In the genomic region with DNA sequence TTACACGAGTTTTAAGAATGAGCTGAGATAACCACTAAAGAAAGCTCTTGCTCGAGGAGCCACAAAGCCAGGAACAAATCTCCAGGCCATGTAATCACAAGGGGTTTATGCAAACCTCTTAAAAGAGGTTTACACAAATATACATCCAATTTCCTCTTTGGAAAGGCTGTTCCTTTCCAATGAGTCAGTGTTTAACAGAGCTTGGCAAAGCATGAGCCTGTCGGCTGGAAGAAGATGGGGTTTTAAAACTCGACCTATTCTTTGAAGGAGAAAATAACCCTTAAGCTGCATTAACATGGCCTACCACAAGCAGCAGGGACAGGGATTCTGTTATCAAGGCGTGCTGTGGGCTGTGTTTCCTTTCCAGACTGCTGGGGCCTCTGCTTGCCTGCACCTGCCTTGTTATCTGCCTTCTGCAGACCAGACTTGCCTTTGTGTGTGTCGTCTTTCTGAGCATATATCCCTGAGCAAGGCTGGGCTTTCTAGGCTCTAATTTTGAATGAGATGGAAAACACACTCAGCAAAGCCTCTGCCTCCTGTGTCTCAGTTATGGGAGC, we compare ENCODE assay signal across 1 cellular context.
TF ChIP-seq lines count a peak whose summit lies in the region.

No MANE protein-coding gene starts in this region.

TF ChIP-seq in H1, 55 proteins besides CTCF, POLR2A, EP300 and RAD21:
- TF ChIP-seq, protein P1, sequence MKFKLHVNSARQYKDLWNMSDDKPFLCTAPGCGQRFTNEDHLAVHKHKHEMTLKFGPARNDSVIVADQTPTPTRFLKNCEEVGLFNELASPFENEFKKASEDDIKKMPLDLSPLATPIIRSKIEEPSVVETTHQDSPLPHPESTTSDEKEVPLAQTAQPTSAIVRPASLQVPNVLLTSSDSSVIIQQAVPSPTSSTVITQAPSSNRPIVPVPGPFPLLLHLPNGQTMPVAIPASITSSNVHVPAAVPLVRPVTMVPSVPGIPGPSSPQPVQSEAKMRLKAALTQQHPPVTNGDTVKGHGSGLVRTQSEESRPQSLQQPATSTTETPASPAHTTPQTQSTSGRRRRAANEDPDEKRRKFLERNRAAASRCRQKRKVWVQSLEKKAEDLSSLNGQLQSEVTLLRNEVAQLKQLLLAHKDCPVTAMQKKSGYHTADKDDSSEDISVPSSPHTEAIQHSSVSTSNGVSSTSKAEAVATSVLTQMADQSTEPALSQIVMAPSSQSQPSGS (IDR thresholded peaks at IDR 0.05; ENCODE audit: low read length): no peak
- TF ChIP-seq SIRT6 (IDR thresholded peaks at IDR 0.05; ENCODE audit: low read length): no peak
- no peak for TF ChIP-seq SIX5 (IDR thresholded peaks at IDR 0.05; ENCODE audit: low read depth, low read length)
- no peak for TF ChIP-seq KDM5A (IDR thresholded peaks at IDR 0.05; ENCODE audit: low read length)
- TF ChIP-seq, protein P2, sequence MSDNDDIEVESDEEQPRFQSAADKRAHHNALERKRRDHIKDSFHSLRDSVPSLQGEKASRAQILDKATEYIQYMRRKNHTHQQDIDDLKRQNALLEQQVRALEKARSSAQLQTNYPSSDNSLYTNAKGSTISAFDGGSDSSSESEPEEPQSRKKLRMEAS (IDR thresholded peaks at IDR 0.05): no peak
- TF ChIP-seq TCF12 (IDR thresholded peaks at IDR 0.05; ENCODE audit: low read depth, low read length): no peak
- TF ChIP-seq TAF7 (optimal IDR thresholded peaks at IDR 0.05; ENCODE audit: borderline replicate concordance, low read depth, low read length): no peak
- TF ChIP-seq CTBP2 (IDR thresholded peaks at IDR 0.05; ENCODE audit: borderline replicate concordance, insufficient read depth, insufficient read length, low read length): no peak
- TF ChIP-seq RNF2 (IDR thresholded peaks at IDR 0.05; ENCODE audit: borderline replicate concordance, low read depth, low read length, missing control alignments, poor library complexity, severe bottlenecking): no peak
- TF ChIP-seq, protein P3, sequence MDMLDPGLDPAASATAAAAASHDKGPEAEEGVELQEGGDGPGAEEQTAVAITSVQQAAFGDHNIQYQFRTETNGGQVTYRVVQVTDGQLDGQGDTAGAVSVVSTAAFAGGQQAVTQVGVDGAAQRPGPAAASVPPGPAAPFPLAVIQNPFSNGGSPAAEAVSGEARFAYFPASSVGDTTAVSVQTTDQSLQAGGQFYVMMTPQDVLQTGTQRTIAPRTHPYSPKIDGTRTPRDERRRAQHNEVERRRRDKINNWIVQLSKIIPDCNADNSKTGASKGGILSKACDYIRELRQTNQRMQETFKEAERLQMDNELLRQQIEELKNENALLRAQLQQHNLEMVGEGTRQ (IDR thresholded peaks at IDR 0.05; ENCODE audit: low read length): no peak
- no peak for TF ChIP-seq CHD1 (IDR thresholded peaks at IDR 0.05; ENCODE audit: low read depth, low read length)
- no peak for TF ChIP-seq ZNF274 (IDR thresholded peaks at IDR 0.05; ENCODE audit: borderline replicate concordance, extremely low read depth, low read length)
- no peak for TF ChIP-seq HDAC2 (IDR thresholded peaks at IDR 0.05; ENCODE audit: borderline replicate concordance in 1 of 2, low read depth in 2 of 2, low read length in 2 of 2)
- TF ChIP-seq SIN3A (conservative IDR thresholded peaks at IDR 0.05 in 1 of 2, IDR thresholded peaks at IDR 0.05 in 1 of 2; ENCODE audit: low read depth in 1 of 2, low read length in 2 of 2): no peak
- TF ChIP-seq CBX8 (IDR thresholded peaks at IDR 0.05; ENCODE audit: borderline replicate concordance, low read depth, low read length): no peak
- no peak for TF ChIP-seq TEAD4 (IDR thresholded peaks at IDR 0.05; ENCODE audit: low read depth, low read length)
- no peak for TF ChIP-seq BACH1 (IDR thresholded peaks at IDR 0.05; ENCODE audit: low read length)
- TF ChIP-seq JUN (IDR thresholded peaks at IDR 0.05; ENCODE audit: low read depth, low read length): no peak
- TF ChIP-seq RXRA (IDR thresholded peaks at IDR 0.05; ENCODE audit: insufficient read depth, low read depth, low read length): no peak
